15 cellular contexts compared by ENCODE assay signal in the genomic region with DNA sequence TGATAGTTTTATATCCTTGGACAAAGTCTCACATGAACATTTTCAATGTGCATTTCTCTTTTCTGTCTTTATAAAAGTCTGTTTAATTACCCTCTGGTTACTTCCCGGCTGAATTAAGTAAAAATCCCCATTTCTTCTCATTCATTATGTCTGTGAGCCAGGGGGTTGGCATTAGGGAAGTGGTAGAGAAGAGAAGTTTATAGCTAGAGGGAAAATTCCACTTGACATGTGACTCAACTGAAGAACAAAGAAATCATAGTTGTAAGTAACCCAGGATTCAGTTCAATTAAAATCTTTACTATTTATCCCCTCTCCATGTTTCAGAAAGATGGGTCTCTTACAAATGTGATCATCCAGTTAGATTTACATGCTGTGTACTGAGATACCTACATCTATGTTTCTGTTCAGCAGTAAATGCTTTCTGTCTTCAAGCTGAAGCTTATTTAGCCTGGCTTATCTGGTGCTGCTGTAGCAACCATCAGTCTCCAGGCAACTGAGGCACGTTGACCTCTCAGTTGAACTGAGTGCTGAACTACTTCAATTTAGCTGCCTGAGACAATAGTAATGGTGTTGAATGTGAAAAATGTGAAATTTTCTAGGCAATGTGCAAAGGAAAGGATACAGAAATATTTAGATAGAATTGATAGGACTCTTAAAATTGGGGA.
A peak's percentile ranks its signal among the peaks of the same experiment; 100 is the strongest.
DNase-seq lines count a peak whose midpoint lies in the region; ATAC-seq and TF ChIP-seq lines count a peak whose summit lies in the region.
"Had no signal": no experiment of that assay in that cellular context is flagged by ENCODE, and none has a peak within 500 bp of the region (broad histone marks: within the 10 kb centered on the region; RNA-seq: fewer than 3 reads in every experiment).

No MANE protein-coding gene starts in this region.

- TF ChIP-seq CTCF in cardiac muscle cell (IDR thresholded peaks at IDR 0.05; ENCODE audit: low read depth, low read length) (no peak), foreskin fibroblast (IDR thresholded peaks at IDR 0.05; ENCODE audit: low read depth, low read length) (no peak)

- peak overlapping the region; percentile 91 for H3K27ac ChIP-seq in cardiac muscle cell
- H3K27ac ChIP-seq: hepatocyte, lower lobe of right lung, thoracic aorta had no signal

- no peaks in the 10 kb centered on the region for H3K27me3 ChIP-seq in cardiac muscle cell
- H3K27me3 ChIP-seq: hepatocyte had no signal

- DNase-seq in cardiac muscle cell (ENCODE audit: low read depth in 1 of 2, low spot score in 1 of 2) (peak in 1 of 2 donors; percentile 39), left cardiac atrium (no peak), SK-MEL-5 (ENCODE audit: low read depth, low spot score) (peak; percentile 85), foreskin fibroblast (peak; percentile 39 to 75), NCI-H1105 (lab: John Stamatoyannopoulos, UW) (no peak), HPDE6-E6E7 (ENCODE audit: extremely low spot score) (no peak), NCI-H187 (lab: John Stamatoyannopoulos, UW) (no peak)
- DNase-seq in activated CD4-positive, alpha-beta T cell treated with anti-CD3 and anti-CD28 coated beads for 48 hours = no peak
- DNase-seq: activated CD4-positive, alpha-beta memory T cell treated with anti-CD3 and anti-CD28 coated beads, Interleukin-2, amount 10 ng/mL, durations not matched to agents 7 days and 5 days; activated effector memory CD4-positive, alpha-beta T cell treated with anti-CD3 and anti-CD28 coated beads, Interleukin-2, amount 50 U/mL, for 16 hours; lower lobe of right lung; NCI-H345; T-helper 9 cell had no signal

- H3K4me1 ChIP-seq in cardiac muscle cell (ENCODE audit: low read depth) = peaks cover 34% of the 10 kb centered on the region
- H3K4me1 ChIP-seq: lower lobe of right lung had no signal

- no peak for ATAC-seq in left cardiac atrium
- ATAC-seq: lower lobe of right lung had no signal

- H3K9me3 ChIP-seq in cardiac muscle cell (ENCODE audit: low read depth) = no peaks in the 10 kb centered on the region
- H3K9me3 ChIP-seq: lower lobe of right lung, thoracic aorta had no signal

- H3K4me3 ChIP-seq in cardiac muscle cell (no peak overlapping the region), foreskin fibroblast (ENCODE audit: low read depth in 1 of 2, low read length in 2 of 2) (no peak overlapping the region)
- H3K4me3 ChIP-seq: hepatocyte, lower lobe of right lung, thoracic aorta had no signal

- intact Hi-C loops in left cardiac atrium (cut with DNase I) = no loop called here

- peaks cover 9% of the 10 kb centered on the region for H3K36me3 ChIP-seq in cardiac muscle cell

- in situ Hi-C loops in SK-MEL-5 (cut with HindIII; ENCODE audit: low pct_unique_long_range_greater_than_20kb, low sequenced_read_pairs) = no loop called here

Comparison
In these comparisons a context has a peak if more than half of its experiments do, and no peak if none do; other contexts are left out.
1. DNase-seq: peak in SK-MEL-5 (single experiment) and foreskin fibroblast (2 of 2); none in left cardiac atrium (single experiment), NCI-H1105 (single experiment), HPDE6-E6E7 (single experiment), activated CD4-positive, alpha-beta T cell treated with anti-CD3 and anti-CD28 coated beads for 48 hours (single experiment) and NCI-H187 (0 of 2).